ENCODE assay signal across 19 cellular contexts in the genomic region with DNA sequence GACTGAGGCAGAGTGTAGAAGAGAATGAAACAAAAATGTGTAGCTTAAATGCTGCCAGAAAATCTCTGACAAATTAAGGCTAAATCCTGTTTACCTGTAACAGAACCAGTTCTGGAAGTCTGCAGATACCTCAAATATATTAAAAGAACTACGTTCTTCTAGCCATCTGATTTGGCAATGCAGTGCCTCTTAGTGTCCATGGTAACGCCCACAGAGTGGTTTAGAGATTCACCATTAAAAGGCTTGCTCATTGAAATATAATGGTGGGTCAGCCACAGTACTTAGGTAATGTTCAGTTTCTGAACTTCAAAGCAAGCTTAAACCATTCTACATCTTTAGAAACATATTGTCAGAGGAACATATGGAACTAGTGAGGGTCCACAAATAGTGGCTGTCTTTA. TPM values are rescaled to one million over a fixed set of nuclear protein-coding genes. Genes with fewer than 3 reads are reported as not detected.
"Had no signal": no experiment of that assay in that cellular context is flagged by ENCODE, and none has a peak within 500 bp of the region (broad histone marks: within the 10 kb centered on the region; RNA-seq: fewer than 3 reads in every experiment).

No MANE protein-coding gene starts in this region.

- H3K27me3 Mint-ChIP-seq: activated CD4-positive, alpha-beta memory T cell treated with anti-CD3 and anti-CD28 coated beads for 36 hours; activated CD8-positive, alpha-beta memory T cell treated with anti-CD3 and anti-CD28 coated beads, Interleukin-2, amount 10 ng/mL, durations not matched to agents 7 days and 5 days; brain; stimulated activated memory B cell treated with anti-CD40 and anti-IgM and Interleukin-4, amounts not matched to agents 10 μg/mL and 1 μg/mL and 100 μg/mL, for 72 hours had no signal

- H3K4me3 Mint-ChIP-seq: activated CD4-positive, alpha-beta memory T cell treated with anti-CD3 and anti-CD28 coated beads for 36 hours; activated CD8-positive, alpha-beta memory T cell treated with anti-CD3 and anti-CD28 coated beads, Interleukin-2, amount 10 ng/mL, durations not matched to agents 7 days and 5 days; brain; natural killer cell treated with Interleukin-12 subunit alpha and Interleukin-12 subunit beta and Interleukin-15 and Interleukin-18, amount 100 ng/mL, for 72 hours; stimulated activated memory B cell treated with anti-CD40 and anti-IgM and Interleukin-4, amounts not matched to agents 10 μg/mL and 1 μg/mL and 100 μg/mL, for 72 hours had no signal

- H3K9me3 Mint-ChIP-seq: activated CD4-positive, alpha-beta memory T cell treated with anti-CD3 and anti-CD28 coated beads for 36 hours; brain; natural killer cell treated with Interleukin-12 subunit alpha and Interleukin-12 subunit beta and Interleukin-15 and Interleukin-18, amount 100 ng/mL, for 72 hours; stimulated activated memory B cell treated with anti-CD40 and anti-IgM and Interleukin-4, amounts not matched to agents 10 μg/mL and 1 μg/mL and 100 μg/mL, for 72 hours had no signal

- DNase-seq: activated CD4-positive, alpha-beta memory T cell treated with anti-CD3 and anti-CD28 coated beads for 36 hours; activated CD8-positive, alpha-beta memory T cell treated with anti-CD3 and anti-CD28 coated beads, Interleukin-2, amount 10 ng/mL, durations not matched to agents 7 days and 5 days; activated effector memory CD4-positive, alpha-beta T cell treated with Interleukin-2 at 50 U/mL for 16 hours; activated T-cell treated with anti-CD3 and anti-CD28 coated beads, Interleukin-2, amount 50 U/mL, for 1 hour; amniotic stem cell; central memory CD4-positive, alpha-beta T cell; cortex of kidney; effector CD8-positive, alpha-beta T cell; foreskin melanocyte; kidney glomerular epithelial cell; left ventricle myocardium superior; mesendoderm; retina; stimulated activated CD4-positive, alpha-beta T cell treated with anti-CD3 and anti-CD28 coated beads, Interleukin-2, amount 100 ng/mL, for 48 hours had no signal

- H3K36me3 Mint-ChIP-seq: activated CD4-positive, alpha-beta memory T cell treated with anti-CD3 and anti-CD28 coated beads for 36 hours; activated CD8-positive, alpha-beta memory T cell treated with anti-CD3 and anti-CD28 coated beads, Interleukin-2, amount 10 ng/mL, durations not matched to agents 7 days and 5 days; activated naive CD4-positive, alpha-beta T cell treated with anti-CD3 and anti-CD28 coated beads, Interleukin-2, amount 50 U/mL, for 72 hours; brain; natural killer cell treated with Interleukin-12 subunit alpha and Interleukin-12 subunit beta and Interleukin-15 and Interleukin-18, amount 100 ng/mL, for 72 hours; stimulated activated memory B cell treated with anti-CD40 and anti-IgM and Interleukin-4, amounts not matched to agents 10 μg/mL and 1 μg/mL and 100 μg/mL, for 72 hours had no signal

- H3K4me1 Mint-ChIP-seq: activated CD8-positive, alpha-beta memory T cell treated with anti-CD3 and anti-CD28 coated beads, Interleukin-2, amount 10 ng/mL, durations not matched to agents 7 days and 5 days; brain; stimulated activated memory B cell treated with anti-CD40 and anti-IgM and Interleukin-4, amounts not matched to agents 10 μg/mL and 1 μg/mL and 100 μg/mL, for 72 hours had no signal

- H3K27ac Mint-ChIP-seq: activated CD4-positive, alpha-beta memory T cell treated with anti-CD3 and anti-CD28 coated beads for 36 hours; activated CD8-positive, alpha-beta memory T cell treated with anti-CD3 and anti-CD28 coated beads, Interleukin-2, amount 10 ng/mL, durations not matched to agents 7 days and 5 days; activated naive CD4-positive, alpha-beta T cell treated with anti-CD3 and anti-CD28 coated beads, Interleukin-2, amount 50 U/mL, for 72 hours; brain; natural killer cell treated with Interleukin-12 subunit alpha and Interleukin-12 subunit beta and Interleukin-15 and Interleukin-18, amount 100 ng/mL, for 72 hours; stimulated activated memory B cell treated with anti-CD40 and anti-IgM and Interleukin-4, amounts not matched to agents 10 μg/mL and 1 μg/mL and 100 μg/mL, for 72 hours had no signal

RNA-seq across cellular contexts. Expression of gene LUZP4, which starts 23.2 kb away (rescaled TPM):
- total RNA-seq: activated CD4-positive, alpha-beta memory T cell treated with anti-CD3 and anti-CD28 coated beads for 36 hours; activated CD8-positive, alpha-beta memory T cell treated with anti-CD3 and anti-CD28 coated beads, Interleukin-2, amount 10 ng/mL, durations not matched to agents 7 days and 5 days; activated naive CD4-positive, alpha-beta T cell treated with anti-CD3 and anti-CD28 coated beads, Interleukin-2, amount 50 U/mL, for 72 hours; left ventricle myocardium superior; natural killer cell treated with Interleukin-12 subunit alpha and Interleukin-12 subunit beta and Interleukin-15 and Interleukin-18, amount 100 ng/mL, for 72 hours; ureter had no signal

RNA-seq across cellular contexts. Expression of gene LRCH2, which starts 32.4 kb away (rescaled TPM):
- total RNA-seq: activated CD4-positive, alpha-beta memory T cell treated with anti-CD3 and anti-CD28 coated beads for 36 hours; activated CD8-positive, alpha-beta memory T cell treated with anti-CD3 and anti-CD28 coated beads, Interleukin-2, amount 10 ng/mL, durations not matched to agents 7 days and 5 days; activated naive CD4-positive, alpha-beta T cell treated with anti-CD3 and anti-CD28 coated beads, Interleukin-2, amount 50 U/mL, for 72 hours; natural killer cell treated with Interleukin-12 subunit alpha and Interleukin-12 subunit beta and Interleukin-15 and Interleukin-18, amount 100 ng/mL, for 72 hours had no signal
